Comparison of ENCODE assay signal across 8 cellular contexts in genomic region chr7:150322833-150323681, GRCh38. TPM values are rescaled to one million over a fixed set of nuclear protein-coding genes. Genes with fewer than 3 reads are reported as not detected.
A peak's percentile ranks its signal among the peaks of the same experiment; 100 is the strongest.
DNase-seq lines count a peak whose midpoint lies in the region; ATAC-seq and TF ChIP-seq lines count a peak whose summit lies in the region.

Gene ACTR3C (minus strand): TSS chr7:150323545. CDS start chr7:150295296, 28,249 bp downstream.
A gene with protein sequence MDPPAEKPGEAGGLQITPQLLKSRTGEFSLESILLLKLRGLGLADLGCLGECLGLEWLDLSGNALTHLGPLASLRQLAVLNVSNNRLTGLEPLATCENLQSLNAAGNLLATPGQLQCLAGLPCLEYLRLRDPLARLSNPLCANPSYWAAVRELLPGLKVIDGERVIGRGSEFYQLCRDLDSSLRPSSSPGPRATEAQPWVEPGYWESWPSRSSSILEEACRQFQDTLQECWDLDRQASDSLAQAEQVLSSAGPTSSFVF (plus strand): TSS chr7:150323355. CDS start chr7:150336862, 13,507 bp downstream.

- H3K4me3 ChIP-seq in BLaER1 treated with 17β-estradiol and CSF1 and Interleukin-3, amounts not matched to agents 10 nM and 100 nM = peak within 1 kb of the TSS in 7 of 10 experiments; percentile 17 to 42 (median 27); a peak in 8 of 20 replicates
- H3K4me3 ChIP-seq in upper lobe of right lung = peak within 1 kb of the TSS; percentile 64

- ATAC-seq in GM19395 (IDR thresholded peaks at IDR 0.05; ENCODE audit: unreplicated experiment) (peak; percentile 65), HG03565 (IDR thresholded peaks at IDR 0.05; ENCODE audit: unreplicated experiment) (peak; percentile 35), foreskin keratinocyte (peak; percentile 53), upper lobe of right lung (peak; percentile 85)

- peak; percentile 5 for DNase-seq in NOMO-1 treated with DMSO at 0.1 percent for 48 hours (lab: John Stamatoyannopoulos, UW; ENCODE audit: unreplicated experiment)
- peak; percentile 64 for DNase-seq in activated T-helper 1 cell treated with anti-CD3 and anti-CD28 coated beads, Interleukin-12 subunit alpha, Interleukin-12 subunit beta, Interleukin-2, Interleukin-4 antibody, amounts not matched to agents 30 ng/mL and 10 ng/mL and 1 ng/mL, durations not matched to agents 14 hours and 24 hours and 36 hours (ENCODE audit: low spot score)
- peak; percentile 19 to 26 for DNase-seq in foreskin keratinocyte
- peak; percentile 69 for DNase-seq in progenitor cell of endocrine pancreas (ENCODE audit: low spot score, unreplicated experiment)
- DNase-seq in upper lobe of right lung = peak; percentile 88

- peaks cover 33 to 47% (median 43%) of the 10 kb centered on the region in 11 experiments for H3K27me3 ChIP-seq in BLaER1 treated with 17β-estradiol and CSF1 and Interleukin-3, amounts not matched to agents 10 nM and 100 nM
- no peaks in the 10 kb centered on the region for H3K27me3 ChIP-seq in foreskin keratinocyte
- H3K27me3 ChIP-seq in upper lobe of right lung = no peaks in the 10 kb centered on the region

- H3K4me1 Mint-ChIP-seq in activated T-helper 1 cell treated with anti-CD3 and anti-CD28 coated beads, Interleukin-12 subunit alpha, Interleukin-12 subunit beta, Interleukin-2, Interleukin-4 antibody, amounts not matched to agents 30 ng/mL and 10 ng/mL and 1 ng/mL, durations not matched to agents 14 hours and 24 hours and 36 hours (ENCODE audit: low read depth) = peaks cover 62% of the 10 kb centered on the region
- peaks cover 13% of the 10 kb centered on the region for H3K4me1 Mint-ChIP-seq in progenitor cell of endocrine pancreas (ENCODE audit: low read depth)

- no peak within 1 kb of the TSS for H3K27ac ChIP-seq in BLaER1 treated with 17β-estradiol and CSF1 and Interleukin-3, amounts not matched to agents 10 nM and 100 nM
- H3K27ac ChIP-seq in foreskin keratinocyte (peak within 1 kb of the TSS; percentile 54), upper lobe of right lung (peak within 1 kb of the TSS; percentile 92)

- no peaks in the 10 kb centered on the region for H3K27me3 Mint-ChIP-seq in activated T-helper 1 cell treated with anti-CD3 and anti-CD28 coated beads, Interleukin-12 subunit alpha, Interleukin-12 subunit beta, Interleukin-2, Interleukin-4 antibody, amounts not matched to agents 30 ng/mL and 10 ng/mL and 1 ng/mL, durations not matched to agents 14 hours and 24 hours and 36 hours (ENCODE audit: insufficient read depth)
- no peaks in the 10 kb centered on the region for H3K27me3 Mint-ChIP-seq in progenitor cell of endocrine pancreas

- H3K36me3 ChIP-seq in BLaER1 treated with 17β-estradiol and CSF1 and Interleukin-3, amounts not matched to agents 10 nM and 100 nM = no peaks in the 10 kb centered on the region; a peak in 1 of 22 replicates
- peaks cover 13% of the 10 kb centered on the region for H3K36me3 ChIP-seq in upper lobe of right lung

- intact Hi-C loops in activated T-helper 1 cell treated with anti-CD3 and anti-CD28 coated beads, Interleukin-12 subunit alpha, Interleukin-12 subunit beta, Interleukin-2, Interleukin-4 antibody, amounts not matched to agents 30 ng/mL and 10 ng/mL and 1 ng/mL, durations not matched to agents 14 hours and 24 hours and 36 hours (cut with micrococcal nuclease) = loop anchor here (1.0 to 10.0 kb wide), 12 partner anchors 36 to 1294 kb away; partner anchors contain the start of genes ATP6V0E2, FASTK, PDIA4 and TMUB1
- intact Hi-C loops in upper lobe of right lung (cut with DNase I) = no loop called here

- H3K4me2 ChIP-seq in BLaER1 treated with 17β-estradiol and CSF1 and Interleukin-3, amounts not matched to agents 10 nM and 100 nM = peak within 1 kb of the TSS; percentile 15 to 55 (median 38); a peak in 15 of 22 replicates

- H3K9ac ChIP-seq in BLaER1 treated with 17β-estradiol and CSF1 and Interleukin-3, amounts not matched to agents 10 nM and 100 nM = no peak within 1 kb of the TSS

- peaks cover 4 to 23% (median 12%) of the 10 kb centered on the region in 10 experiments; a peak in 13 of 20 replicates for H3K4me1 ChIP-seq in BLaER1 treated with 17β-estradiol and CSF1 and Interleukin-3, amounts not matched to agents 10 nM and 100 nM
- H3K4me1 ChIP-seq in foreskin keratinocyte (no peaks in the 10 kb centered on the region), upper lobe of right lung (peaks cover 22% of the 10 kb centered on the region)

- peaks cover 30% of the 10 kb centered on the region for H3K36me3 Mint-ChIP-seq in activated T-helper 1 cell treated with anti-CD3 and anti-CD28 coated beads, Interleukin-12 subunit alpha, Interleukin-12 subunit beta, Interleukin-2, Interleukin-4 antibody, amounts not matched to agents 30 ng/mL and 10 ng/mL and 1 ng/mL, durations not matched to agents 14 hours and 24 hours and 36 hours (ENCODE audit: low read depth)
- peaks cover 4% of the 10 kb centered on the region for H3K36me3 Mint-ChIP-seq in progenitor cell of endocrine pancreas (ENCODE audit: insufficient read depth)

- peak; percentile 21 for TF ChIP-seq CTCF in foreskin keratinocyte (conservative IDR thresholded peaks at IDR 0.05)
- peak; percentile 45 for TF ChIP-seq CTCF in progenitor cell of endocrine pancreas (IDR thresholded peaks at IDR 0.05; ENCODE audit: unreplicated experiment)
- peak; percentile 36 for TF ChIP-seq CTCF in upper lobe of right lung (IDR thresholded peaks at IDR 0.05)

- H3K27ac Mint-ChIP-seq in activated T-helper 1 cell treated with anti-CD3 and anti-CD28 coated beads, Interleukin-12 subunit alpha, Interleukin-12 subunit beta, Interleukin-2, Interleukin-4 antibody, amounts not matched to agents 30 ng/mL and 10 ng/mL and 1 ng/mL, durations not matched to agents 14 hours and 24 hours and 36 hours = peak within 1 kb of the TSS; percentile 99
- H3K27ac Mint-ChIP-seq in progenitor cell of endocrine pancreas = peak within 1 kb of the TSS; percentile 97

- no peaks in the 10 kb centered on the region for H3K9me3 Mint-ChIP-seq in activated T-helper 1 cell treated with anti-CD3 and anti-CD28 coated beads, Interleukin-12 subunit alpha, Interleukin-12 subunit beta, Interleukin-2, Interleukin-4 antibody, amounts not matched to agents 30 ng/mL and 10 ng/mL and 1 ng/mL, durations not matched to agents 14 hours and 24 hours and 36 hours
- H3K9me3 Mint-ChIP-seq in progenitor cell of endocrine pancreas (ENCODE audit: low read depth) = no peaks in the 10 kb centered on the region

- H3K9me3 ChIP-seq in BLaER1 treated with 17β-estradiol and CSF1 and Interleukin-3, amounts not matched to agents 10 nM and 100 nM (replicated peaks in 1 of 11) = peaks cover 14 to 27% (median 19%) of the 10 kb centered on the region in 11 experiments
- H3K9me3 ChIP-seq in upper lobe of right lung = no peaks in the 10 kb centered on the region

- H4K20me1 ChIP-seq in BLaER1 treated with 17β-estradiol and CSF1 and Interleukin-3, amounts not matched to agents 10 nM and 100 nM = 0 out of 22 replicates have a peak, but pooled peaks cover 0 to 3% (median 0%) of the 10 kb centered on the region in 11 experiments

- peak within 1 kb of the TSS; percentile 97 for H3K4me3 Mint-ChIP-seq in activated T-helper 1 cell treated with anti-CD3 and anti-CD28 coated beads, Interleukin-12 subunit alpha, Interleukin-12 subunit beta, Interleukin-2, Interleukin-4 antibody, amounts not matched to agents 30 ng/mL and 10 ng/mL and 1 ng/mL, durations not matched to agents 14 hours and 24 hours and 36 hours
- H3K4me3 Mint-ChIP-seq in progenitor cell of endocrine pancreas (ENCODE audit: low read depth) = peak within 1 kb of the TSS; percentile 92

RNA-seq across cellular contexts. Expression of gene ACTR3C, which starts in this region (rescaled TPM):
- total RNA-seq in activated T-helper 1 cell treated with anti-CD3 and anti-CD28 coated beads, Interleukin-12 subunit alpha, Interleukin-12 subunit beta, Interleukin-2, Interleukin-4 antibody, amounts not matched to agents 30 ng/mL and 10 ng/mL and 1 ng/mL, durations not matched to agents 14 hours and 24 hours and 36 hours = 8.2 and 9.8 TPM in 2 replicates
- total RNA-seq in foreskin keratinocyte (2.8 and 2.9 TPM in 2 replicates), progenitor cell of endocrine pancreas (2.3 and 3.3 TPM in 2 replicates), upper lobe of right lung (20.1 TPM)
- 1.1 and 1.6 TPM in 2 replicates for polyA plus RNA-seq in foreskin keratinocyte

RNA-seq across cellular contexts. Expression of the second gene that starts in this region (rescaled TPM):
- 24.9 and 26.1 TPM in 2 replicates for total RNA-seq in activated T-helper 1 cell treated with anti-CD3 and anti-CD28 coated beads, Interleukin-12 subunit alpha, Interleukin-12 subunit beta, Interleukin-2, Interleukin-4 antibody, amounts not matched to agents 30 ng/mL and 10 ng/mL and 1 ng/mL, durations not matched to agents 14 hours and 24 hours and 36 hours
- total RNA-seq in foreskin keratinocyte = 8.6 and 9.9 TPM in 2 replicates
- polyA plus RNA-seq in foreskin keratinocyte = 10.0 and 13.2 TPM in 2 replicates
- 28.1 and 28.3 TPM in 2 replicates for total RNA-seq in progenitor cell of endocrine pancreas
- 10.2 TPM for total RNA-seq in upper lobe of right lung

Comparison
In these comparisons a context has a peak if more than half of its experiments do, and no peak if none do; other contexts are left out.
1. H3K27ac ChIP-seq: peak in foreskin keratinocyte (single experiment) and upper lobe of right lung (single experiment); none in BLaER1 treated with 17β-estradiol and CSF1 and Interleukin-3, amounts not matched to agents 10 nM and 100 nM (0 of 11).
2. ATAC-seq: peak in every context shown above with its lines; median percentile 85 in upper lobe of right lung; 65 in GM19395; 53 in foreskin keratinocyte; 35 in HG03565.
3. DNase-seq: peak in every context shown above with its lines; median percentile 88 in upper lobe of right lung; 69 in progenitor cell of endocrine pancreas; 64 in activated T-helper 1 cell treated with anti-CD3 and anti-CD28 coated beads, Interleukin-12 subunit alpha, Interleukin-12 subunit beta, Interleukin-2, Interleukin-4 antibody, amounts not matched to agents 30 ng/mL and 10 ng/mL and 1 ng/mL, durations not matched to agents 14 hours and 24 hours and 36 hours; 22 in foreskin keratinocyte; 5 in NOMO-1 treated with DMSO at 0.1 percent for 48 hours.
4. Peak in every context shown above with its lines, with median percentiles within 50 percentile points of each other: CTCF ChIP-seq.